ENCODE assay signal across 1 cellular context in the genomic region with DNA sequence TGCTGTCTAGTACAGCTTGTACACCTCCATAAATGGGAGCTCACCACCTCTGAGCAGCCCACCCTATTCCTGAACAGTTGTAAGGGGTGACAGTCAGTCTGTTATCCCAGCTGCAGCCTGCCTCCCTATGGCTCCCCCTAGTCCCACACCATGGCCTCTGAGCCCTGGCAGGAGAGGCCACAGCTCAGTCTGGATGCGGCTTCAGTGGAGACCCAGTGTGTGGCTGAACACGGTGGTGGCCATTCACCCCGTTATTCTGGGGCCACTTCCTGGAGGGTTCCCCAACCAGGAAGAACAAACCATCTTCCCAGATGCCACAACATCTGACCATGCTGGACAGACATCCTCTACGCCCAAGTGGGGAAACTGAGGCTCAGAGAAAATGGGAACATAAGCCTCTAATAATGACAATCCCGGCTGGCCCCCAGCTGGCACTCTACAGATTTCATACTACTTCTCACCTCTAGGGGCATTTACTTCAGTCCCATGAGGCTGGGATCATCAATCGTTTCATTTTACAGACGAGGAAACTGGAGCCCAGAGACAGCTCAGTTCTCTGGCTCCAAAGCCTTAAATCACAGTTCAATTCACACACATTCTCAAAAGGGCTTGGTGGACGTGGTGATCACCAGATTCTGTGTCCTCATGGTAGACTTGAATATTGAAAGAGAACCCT.
TF ChIP-seq lines count a peak whose summit lies in the region.

No MANE protein-coding gene starts in this region.

TF ChIP-seq in HepG2, 621 proteins besides CTCF, POLR2A, EP300 and RAD21:
- TF ChIP-seq, protein P1, sequence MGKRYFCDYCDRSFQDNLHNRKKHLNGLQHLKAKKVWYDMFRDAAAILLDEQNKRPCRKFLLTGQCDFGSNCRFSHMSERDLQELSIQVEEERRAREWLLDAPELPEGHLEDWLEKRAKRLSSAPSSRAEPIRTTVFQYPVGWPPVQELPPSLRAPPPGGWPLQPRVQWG (CRISPR knock-in tag; IDR thresholded peaks at IDR 0.05; ENCODE audit: borderline replicate concordance, low read depth) = no peak
- TF ChIP-seq ZNF629 (CRISPR knock-in tag; conservative IDR thresholded peaks at IDR 0.05) (0 out of 2 replicates have a peak, but pooled peaks have one; percentile 15), ZNF296 (CRISPR knock-in tag; conservative IDR thresholded peaks at IDR 0.05) (no peak), KLF15 (CRISPR knock-in tag; IDR thresholded peaks at IDR 0.05; ENCODE audit: borderline replicate concordance) (no peak), ZNF207 (IDR thresholded peaks at IDR 0.05; ENCODE audit: borderline replicate concordance) (no peak), STAG1 (CRISPR knock-in tag; IDR thresholded peaks at IDR 0.05) (peak; percentile 28), DBP (CRISPR knock-in tag; IDR thresholded peaks at IDR 0.05; ENCODE audit: not compliant biosample characterization) (no peak)
- TF ChIP-seq, protein P2, sequence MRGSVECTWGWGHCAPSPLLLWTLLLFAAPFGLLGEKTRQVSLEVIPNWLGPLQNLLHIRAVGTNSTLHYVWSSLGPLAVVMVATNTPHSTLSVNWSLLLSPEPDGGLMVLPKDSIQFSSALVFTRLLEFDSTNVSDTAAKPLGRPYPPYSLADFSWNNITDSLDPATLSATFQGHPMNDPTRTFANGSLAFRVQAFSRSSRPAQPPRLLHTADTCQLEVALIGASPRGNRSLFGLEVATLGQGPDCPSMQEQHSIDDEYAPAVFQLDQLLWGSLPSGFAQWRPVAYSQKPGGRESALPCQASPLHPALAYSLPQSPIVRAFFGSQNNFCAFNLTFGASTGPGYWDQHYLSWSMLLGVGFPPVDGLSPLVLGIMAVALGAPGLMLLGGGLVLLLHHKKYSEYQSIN (CRISPR knock-in tag; IDR thresholded peaks at IDR 0.05; ENCODE audit: borderline replicate concordance) = no peak
